In genomic region chr17:7615265-7615747, GRCh38 we compare ENCODE assay signal across 1 cellular context.
TF ChIP-seq lines count a peak whose summit lies in the region.

No MANE protein-coding gene starts in this region.

TF ChIP-seq in K562, 482 proteins besides CTCF, POLR2A, EP300 and RAD21:
- TF ChIP-seq MAZ (CRISPR knock-in tag; conservative IDR thresholded peaks at IDR 0.05 in 1 of 2, IDR thresholded peaks at IDR 0.05 in 1 of 2) (0 out of 4 replicates have a peak, but pooled peaks of 1 of the 2 experiments have one; percentile 22), CGGBP1 (CRISPR knock-in tag; IDR thresholded peaks at IDR 0.05) (no peak), MNT (conservative IDR thresholded peaks at IDR 0.05) (0 out of 4 replicates have a peak, but pooled peaks of 1 of the 2 experiments have one; percentile 27), TAF1 (IDR thresholded peaks at IDR 0.05; ENCODE audit: control insufficient read depth, extremely low read depth, insufficient read depth, low read length, severe bottlenecking) (no peak), HNRNPLL (IDR thresholded peaks at IDR 0.05; ENCODE audit: low read depth, low read length, poor library complexity, severe bottlenecking) (peak; percentile 60), NFE2 (IDR thresholded peaks at IDR 0.05; ENCODE audit: low read depth) (peak; percentile 52; the same call in 1 of the 2 replicates), MAX (CRISPR knock-in tag; IDR thresholded peaks at IDR 0.05) (peak; percentile 61), PCBP2 (IDR thresholded peaks at IDR 0.05; ENCODE audit: low read depth, low read length, poor library complexity, severe bottlenecking) (no peak), POLR2B (IDR thresholded peaks at IDR 0.05; ENCODE audit: low read depth, partially characterized antibody) (no peak), SRF (CRISPR knock-in tag; IDR thresholded peaks at IDR 0.05) (no peak), HDAC6 (IDR thresholded peaks at IDR 0.05; ENCODE audit: low read depth, low read length) (no peak), MAFF (IDR thresholded peaks at IDR 0.05; ENCODE audit: low read length) (no peak), ARID2 (IDR thresholded peaks at IDR 0.05) (no peak), ZNF384 (IDR thresholded peaks at IDR 0.05; ENCODE audit: low read depth, low read length) (peak; percentile 99), MEIS2 (IDR thresholded peaks at IDR 0.05; ENCODE audit: partially characterized antibody) (peak; percentile 86), ZBTB2 (IDR thresholded peaks at IDR 0.05) (peak; percentile 96), BHLHE40 (IDR thresholded peaks at IDR 0.05; ENCODE audit: low read length) (no peak), HOXB6 (CRISPR knock-in tag; IDR thresholded peaks at IDR 0.05; ENCODE audit: borderline replicate concordance) (no peak)
